19 cellular contexts compared by ENCODE assay signal in the genomic region with DNA sequence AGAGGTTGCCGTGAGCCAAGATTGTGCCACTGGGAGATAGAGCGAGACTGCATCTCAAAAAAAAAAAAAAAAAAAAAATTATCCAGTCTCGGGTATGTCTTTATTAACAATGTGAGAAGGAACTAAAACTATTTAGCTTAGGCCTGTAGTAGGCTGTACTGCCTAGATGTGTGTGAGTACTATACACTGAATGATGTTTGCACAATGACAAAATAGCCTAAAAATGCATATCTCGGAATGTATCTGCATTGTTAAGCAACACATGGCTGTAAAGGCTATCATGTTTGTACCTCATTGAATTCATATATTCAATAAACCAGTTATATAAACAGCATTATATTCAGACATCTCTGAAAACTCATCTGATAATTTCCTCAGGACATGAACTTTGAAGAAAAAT.
"Had no signal": no experiment of that assay in that cellular context is flagged by ENCODE, and none has a peak within 500 bp of the region (broad histone marks: within the 10 kb centered on the region; RNA-seq: fewer than 3 reads in every experiment).

No MANE protein-coding gene starts in this region.

- ATAC-seq: body of pancreas; natural killer cell; psoas muscle; sciatic nerve; stimulated activated naive CD8-positive, alpha-beta T cell treated with anti-CD3 and anti-CD28 coated beads, Interleukin-15, Interleukin-2, amounts not matched to agents 100 U/mL and 50 U/mL, for 24 hours had no signal

- DNase-seq: activated B cell treated with CpG ODN at 0.5 μM for 24 hours; activated CD4-positive, alpha-beta T cell treated with anti-CD3 and anti-CD28 coated beads, Interleukin-2, amount 10 ng/mL, durations not matched to agents 7 days and 5 days; activated CD8-positive, alpha-beta memory T cell treated with anti-CD3 and anti-CD28 coated beads for 24 hours; activated naive CD4-positive, alpha-beta T cell treated with anti-CD3 and anti-CD28 coated beads for 36 hours; body of pancreas; dermis blood vessel endothelial cell; esophagus squamous epithelium; foreskin keratinocyte; immature natural killer cell; natural killer cell; psoas muscle; stimulated activated CD4-positive, alpha-beta T cell treated with anti-CD3 and anti-CD28 coated beads, Interleukin-12 subunit alpha, Interleukin-12 subunit beta, amount 100 ng/mL, for 4 hours; stimulated activated CD4-positive, alpha-beta T cell treated with anti-CD3 and anti-CD28 coated beads, Interleukin-2, amount 100 ng/mL, for 48 hours; stimulated activated naive CD8-positive, alpha-beta T cell treated with anti-CD3 and anti-CD28 coated beads, Interleukin-15, Interleukin-2, amounts not matched to agents 100 U/mL and 50 U/mL, for 24 hours; upper lobe of left lung had no signal

- H3K27me3 ChIP-seq: body of pancreas, esophagus squamous epithelium, foreskin keratinocyte, suprapubic skin, upper lobe of left lung had no signal

- H3K36me3 ChIP-seq: esophagus squamous epithelium, suprapubic skin, upper lobe of left lung had no signal

- H3K27ac ChIP-seq: body of pancreas, esophagus squamous epithelium, foreskin keratinocyte, psoas muscle, suprapubic skin, upper lobe of left lung had no signal

- FAIRE-seq: endometrium, TTC549 had no signal

- H3K9me3 ChIP-seq: body of pancreas, esophagus squamous epithelium, suprapubic skin, upper lobe of left lung had no signal

- H3K4me3 ChIP-seq: body of pancreas, esophagus squamous epithelium, psoas muscle, suprapubic skin, upper lobe of left lung had no signal

- H3K4me1 ChIP-seq: body of pancreas, esophagus squamous epithelium, psoas muscle, suprapubic skin, upper lobe of left lung had no signal
